15 cellular contexts compared by ENCODE assay signal in the genomic region with DNA sequence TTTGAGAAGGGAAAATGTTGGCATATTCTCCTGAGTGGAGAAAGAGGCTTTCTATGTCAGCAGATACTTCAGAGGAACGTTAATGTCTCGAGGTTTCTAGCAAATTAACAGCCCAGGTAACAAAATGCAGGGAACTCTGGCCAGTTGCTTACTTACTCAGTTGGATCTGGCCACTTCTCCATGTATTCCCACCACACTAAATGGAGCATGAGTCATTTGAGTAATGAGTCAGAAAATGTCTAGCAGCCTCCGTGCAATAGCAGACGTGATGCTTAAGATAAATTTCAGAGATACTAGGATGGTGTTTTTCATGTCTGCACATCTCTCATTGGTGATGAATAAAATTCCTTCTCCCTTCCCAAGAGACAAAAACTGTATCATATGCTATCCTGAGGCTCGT.
A peak's percentile ranks its signal among the peaks of the same experiment; 100 is the strongest.
DNase-seq lines count a peak whose midpoint lies in the region; ATAC-seq, FAIRE-seq and TF ChIP-seq lines count a peak whose summit lies in the region.
"Had no signal": no experiment of that assay in that cellular context is flagged by ENCODE, and none has a peak within 500 bp of the region (broad histone marks: within the 10 kb centered on the region; RNA-seq: fewer than 3 reads in every experiment).

No MANE protein-coding gene starts in this region.

- TF ChIP-seq EP300 in K562 (IDR thresholded peaks at IDR 0.05; ENCODE audit: low read length): no peak

- no peaks in the 10 kb centered on the region for H4K20me1 ChIP-seq in K562 (replicated peaks; ENCODE audit: control insufficient read depth, insufficient read depth, low read length)

- WGBS in K562 (ENCODE audit: insufficient coverage, low coverage, missing lambda C conversion rate): 0% methylated on average over 1 of the region's 5 CpGs

- no peak overlapping the region for H3K4me2 ChIP-seq in K562 (ENCODE audit: insufficient read depth, low read length)

- no peaks in the 10 kb centered on the region for H3K79me2 ChIP-seq in K562 (ENCODE audit: control insufficient read depth, insufficient read depth, low read length)

- intact Hi-C loops in K562 (cut with micrococcal nuclease): no loop called here

- no peak overlapping the region for H3K4me3 Mint-ChIP-seq in glutamatergic neuron (ENCODE audit: unreplicated experiment)
- H3K4me3 Mint-ChIP-seq: activated T-helper 1 cell treated with anti-CD3 and anti-CD28 coated beads, Interleukin-12 subunit alpha, Interleukin-12 subunit beta, Interleukin-2, Interleukin-4 antibody, amounts not matched to agents 30 ng/mL and 10 ng/mL and 1 ng/mL, durations not matched to agents 14 hours and 24 hours and 36 hours; CD8-positive, alpha-beta T cell; central memory CD8-positive, alpha-beta T cell had no signal

- TF ChIP-seq CTCF in AG09309 (IDR thresholded peaks at IDR 0.05; ENCODE audit: control insufficient read depth, insufficient read depth, low read depth, low read length, missing control alignments) (no peak), HEK293 (tag by site-specific recombination; IDR thresholded peaks at IDR 0.05) (no peak), K562 (IDR thresholded peaks at IDR 0.05 in 2 of 3, conservative IDR thresholded peaks at IDR 0.05 in 1 of 3; ENCODE audit: insufficient read depth in 2 of 3, low read depth in 1 of 3, low read length in 3 of 3) (no peak), glutamatergic neuron (IDR thresholded peaks at IDR 0.05; ENCODE audit: partially characterized antibody, unreplicated experiment) (no peak)

- no peak overlapping the region for H2AFZ ChIP-seq in K562 (ENCODE audit: low read depth, low read length)

- no peak for FAIRE-seq in K562 (lab: Jason Lieb, UNC)

- no TSS peak for BruUV-seq in K562 (replicated peaks; lab: Mats Ljungman, UMichigan)

- no peaks in the 10 kb centered on the region for H3K27me3 ChIP-seq in K562 (ENCODE audit: control insufficient read depth in 2 of 2, insufficient read depth in 2 of 2, low read length in 2 of 2)
- H3K27me3 ChIP-seq: gastrocnemius medialis, right lobe of liver had no signal

- no peak for TF ChIP-seq RAD21 in K562 (CRISPR knock-in tag; conservative IDR thresholded peaks at IDR 0.05 in 1 of 2, IDR thresholded peaks at IDR 0.05 in 1 of 2)

- H3K4me3 ChIP-seq in AG09309 (ENCODE audit: control insufficient read depth, low read depth, low read length) (no peak overlapping the region), HEK293 (ENCODE audit: low read depth, low read length) (no peak overlapping the region), K562 (no peak overlapping the region)
- H3K4me3 ChIP-seq: gastrocnemius medialis, lower lobe of right lung, right lobe of liver had no signal

- H3K9me1 ChIP-seq in K562 (ENCODE audit: control insufficient read depth, insufficient read depth, low read length): no peaks in the 10 kb centered on the region

- DNase-seq in AG09309 (ENCODE audit: low read depth) (peak; percentile 75), K562 (ENCODE audit: extremely low read depth in 1 of 4, low spot score in 3 of 4) (no peak), kidney glomerular epithelial cell (lab: John Stamatoyannopoulos, UW) (peak; percentile 83), glutamatergic neuron (no peak), NCI-H524 treated with DMSO at 0.1 percent for 48 hours (lab: John Stamatoyannopoulos, UW) (no peak), HuH-7.5 (ENCODE audit: low spot score) (no peak)
- DNase-seq in activated CD4-positive, CD25-positive, alpha-beta regulatory T cell treated with anti-CD3 and anti-CD28 coated beads, Interleukin-2, amount 50 U/mL, for 72 hours: no peak
- DNase-seq: CD8-positive, alpha-beta T cell; gastrocnemius medialis; lower lobe of right lung; right lobe of liver; SIG-M5 had no signal

- in situ Hi-C loops in K562 (cut with MboI): no loop called here

- H3K9me3 ChIP-seq in HEK293 (ENCODE audit: control insufficient read depth, insufficient read depth, low read depth, low read length): no peaks in the 10 kb centered on the region
- H3K9me3 ChIP-seq in K562 (replicated peaks; ENCODE audit: control insufficient read depth, insufficient read depth, low read depth, low read length): no peaks in the 10 kb centered on the region
- H3K9me3 ChIP-seq: gastrocnemius medialis, lower lobe of right lung, right lobe of liver had no signal

- H3K9ac ChIP-seq in K562 (ENCODE audit: insufficient read depth in 1 of 2, low read depth in 2 of 2, low read length in 2 of 2): no peak overlapping the region

- H3K4me1 ChIP-seq in HEK293 (ENCODE audit: control insufficient read depth, insufficient read depth, low read length): no peaks in the 10 kb centered on the region
- H3K4me1 ChIP-seq in K562 (replicated peaks in 1 of 2; ENCODE audit: control insufficient read depth in 2 of 2, insufficient read depth in 2 of 2, low read length in 2 of 2): no peaks in the 10 kb centered on the region
- H3K4me1 ChIP-seq: gastrocnemius medialis, lower lobe of right lung, right lobe of liver had no signal

- no peaks in the 10 kb centered on the region for H3K9me3 Mint-ChIP-seq in glutamatergic neuron (ENCODE audit: unreplicated experiment)
- H3K9me3 Mint-ChIP-seq: activated T-helper 1 cell treated with anti-CD3 and anti-CD28 coated beads, Interleukin-12 subunit alpha, Interleukin-12 subunit beta, Interleukin-2, Interleukin-4 antibody, amounts not matched to agents 30 ng/mL and 10 ng/mL and 1 ng/mL, durations not matched to agents 14 hours and 24 hours and 36 hours; CD8-positive, alpha-beta T cell; central memory CD8-positive, alpha-beta T cell had no signal

- H3K27me3 Mint-ChIP-seq in glutamatergic neuron (ENCODE audit: unreplicated experiment): peaks cover 2% of the 10 kb centered on the region

- CTCF ChIA-PET in HEK293 (lab: Yijun Ruan, JAX): no interaction called here
- CTCF ChIA-PET in K562 (lab: Yijun Ruan, JAX; ENCODE audit: low intra/inter-chr PET ratio): no interaction called here

- H3K36me3 Mint-ChIP-seq in glutamatergic neuron (ENCODE audit: unreplicated experiment): no peaks in the 10 kb centered on the region
- H3K36me3 Mint-ChIP-seq: CD8-positive, alpha-beta T cell had no signal

- no peak overlapping the region for H3K27ac Mint-ChIP-seq in glutamatergic neuron (ENCODE audit: unreplicated experiment)
- H3K27ac Mint-ChIP-seq: activated T-helper 1 cell treated with anti-CD3 and anti-CD28 coated beads, Interleukin-12 subunit alpha, Interleukin-12 subunit beta, Interleukin-2, Interleukin-4 antibody, amounts not matched to agents 30 ng/mL and 10 ng/mL and 1 ng/mL, durations not matched to agents 14 hours and 24 hours and 36 hours; CD8-positive, alpha-beta T cell had no signal

- no peaks in the 10 kb centered on the region for H3K4me1 Mint-ChIP-seq in glutamatergic neuron (ENCODE audit: low read depth, unreplicated experiment)
- H3K4me1 Mint-ChIP-seq: central memory CD8-positive, alpha-beta T cell had no signal

- H3K27ac ChIP-seq in HEK293 (ENCODE audit: extremely low read depth, low read depth, low read length): no peak overlapping the region
- no peak overlapping the region for H3K27ac ChIP-seq in K562 (ENCODE audit: extremely low read depth, low read depth, low read length)
- H3K27ac ChIP-seq: gastrocnemius medialis, lower lobe of right lung, right lobe of liver had no signal

- no peak for ATAC-seq in K562
- ATAC-seq: CD8-positive, alpha-beta T cell; gastrocnemius medialis; lower lobe of right lung; right lobe of liver had no signal

- TF ChIP-seq POLR2A in K562 (conservative IDR thresholded peaks at IDR 0.05): no peak

- H3K36me3 ChIP-seq in HEK293 (ENCODE audit: control insufficient read depth in 2 of 2, insufficient read depth in 1 of 2, low read length in 2 of 2) (no peaks in the 10 kb centered on the region), K562 (ENCODE audit: control insufficient read depth, insufficient read depth, low read length) (no peaks in the 10 kb centered on the region)
- H3K36me3 ChIP-seq: gastrocnemius medialis, lower lobe of right lung, right lobe of liver had no signal

- POLR2A ChIA-PET in HEK293 (lab: Yijun Ruan, JAX): no interaction called here
- POLR2A ChIA-PET in K562 (lab: Yijun Ruan, JAX): no interaction called here

TF ChIP-seq in HEK293, 187 proteins besides CTCF, POLR2A, EP300 and RAD21 (continues in another document):
- 0 out of 2 replicates have a peak, but pooled peaks have one; percentile 30 for TF ChIP-seq ZNF660 (tag by site-specific recombination; IDR thresholded peaks at IDR 0.05)
- peak; percentile 52; the same call in 1 of the 2 replicates for TF ChIP-seq ZEB2 (tag by site-specific recombination; IDR thresholded peaks at IDR 0.05)
- TF ChIP-seq ZNF664 (tag by site-specific recombination; IDR thresholded peaks at IDR 0.05): 0 out of 2 replicates have a peak, but pooled peaks have one; percentile 46

TF ChIP-seq in K562, 482 proteins besides CTCF, POLR2A, EP300 and RAD21:
- TF ChIP-seq HOXB6 (CRISPR knock-in tag; IDR thresholded peaks at IDR 0.05; ENCODE audit: borderline replicate concordance): no peak
- no peak for TF ChIP-seq CBFA2T3 (IDR thresholded peaks at IDR 0.05)
- TF ChIP-seq FOSL1 (tag; conservative IDR thresholded peaks at IDR 0.05): peak; percentile 52
- TF ChIP-seq JUND (IDR thresholded peaks at IDR 0.05; ENCODE audit: borderline replicate concordance, low read depth, low read length): peak; percentile 21; the same call in 1 of the 2 replicates
- TF ChIP-seq JUND (tag; IDR thresholded peaks at IDR 0.05; ENCODE audit: borderline replicate concordance, low read depth, low read length): no peak
- no peak for TF ChIP-seq HNRNPLL (IDR thresholded peaks at IDR 0.05; ENCODE audit: low read depth, low read length, poor library complexity, severe bottlenecking)
- no peak for TF ChIP-seq SNIP1 (IDR thresholded peaks at IDR 0.05; ENCODE audit: low read depth)
- TF ChIP-seq CBX2 (IDR thresholded peaks at IDR 0.05; ENCODE audit: insufficient read depth, low read length, poor library complexity, severe bottlenecking): no peak

Comparison
In these comparisons a context has a peak if more than half of its experiments do, and no peak if none do; other contexts are left out.
1. DNase-seq: peak in AG09309 (single experiment) and kidney glomerular epithelial cell (single experiment); none in K562 (0 of 4), activated CD4-positive, CD25-positive, alpha-beta regulatory T cell treated with anti-CD3 and anti-CD28 coated beads, Interleukin-2, amount 50 U/mL, for 72 hours (single experiment), glutamatergic neuron (single experiment), NCI-H524 treated with DMSO at 0.1 percent for 48 hours (single experiment) and HuH-7.5 (single experiment).